ENCODE assay signal across 8 cellular contexts in the genomic region with DNA sequence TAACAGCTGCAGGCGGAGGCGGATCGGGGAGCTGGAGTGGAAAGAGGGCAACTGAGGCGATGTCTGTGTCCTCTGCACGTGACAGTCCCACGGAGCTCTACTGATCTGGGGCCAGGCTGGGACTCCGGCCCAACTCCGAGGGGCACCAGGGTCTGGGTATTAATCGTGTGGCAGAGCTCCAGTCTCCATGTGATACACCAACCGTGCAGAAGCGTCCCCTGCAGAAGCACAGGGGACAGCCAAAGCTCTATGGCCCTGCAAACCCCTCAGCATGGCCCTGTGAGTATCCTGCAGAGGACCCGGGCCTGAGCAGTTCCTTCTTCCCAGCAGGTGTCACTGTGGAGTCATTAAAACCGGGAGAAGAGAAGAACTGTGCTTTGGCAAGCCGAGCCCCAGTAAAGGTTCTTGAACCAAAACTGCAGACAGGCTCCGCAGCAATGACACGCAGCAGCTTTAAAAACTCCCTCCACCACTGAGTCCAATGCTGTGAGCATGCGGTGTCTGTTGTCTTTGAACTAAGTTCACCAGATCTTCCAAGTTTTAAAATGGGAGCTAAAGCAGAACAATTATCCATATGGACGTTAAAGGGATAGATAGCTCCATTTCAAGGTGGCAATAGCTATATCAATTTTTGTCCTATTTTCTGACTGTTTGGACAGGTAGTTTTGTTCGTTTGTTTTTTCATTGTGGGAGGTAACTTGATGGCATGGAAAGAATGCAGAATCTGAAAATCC.
DNase-seq lines count a peak whose midpoint lies in the region; ATAC-seq and TF ChIP-seq lines count a peak whose summit lies in the region.

No MANE protein-coding gene starts in this region.

- H3K9me3 ChIP-seq in DOHH2 (ENCODE audit: control insufficient read depth, insufficient read depth, low read length) (no peaks in the 10 kb centered on the region), lower lobe of right lung (no peaks in the 10 kb centered on the region), thoracic aorta (no peaks in the 10 kb centered on the region)

- H3K27me3 ChIP-seq in DOHH2 (ENCODE audit: control insufficient read depth, low read length) (no peaks in the 10 kb centered on the region), lower lobe of right lung (ENCODE audit: low read depth) (no peaks in the 10 kb centered on the region), thoracic aorta (replicated peaks; ENCODE audit: insufficient read depth) (no peaks in the 10 kb centered on the region)

- H3K4me2 ChIP-seq in DOHH2 (ENCODE audit: low read length), result no peak overlapping the region

- no peaks in the 10 kb centered on the region for H3K79me2 ChIP-seq in DOHH2 (ENCODE audit: control insufficient read depth, low read length)

- H3K9me3 Mint-ChIP-seq in effector memory CD8-positive, alpha-beta T cell, result no peaks in the 10 kb centered on the region

- no peaks in the 10 kb centered on the region for H3F3A ChIP-seq in DOHH2 (ENCODE audit: control insufficient read depth, insufficient read depth)

- peak; percentile 69 for TF ChIP-seq CTCF in DOHH2 (IDR thresholded peaks at IDR 0.05; ENCODE audit: low read depth, low read length, poor library complexity, severe bottlenecking)
- TF ChIP-seq CTCF in lower lobe of right lung (IDR thresholded peaks at IDR 0.05), result peak; percentile 45
- TF ChIP-seq CTCF in thoracic aorta (IDR thresholded peaks at IDR 0.05), result peak; percentile 30

- H3K9me2 ChIP-seq in DOHH2 (replicated peaks; ENCODE audit: control insufficient read depth, low read length), result no peaks in the 10 kb centered on the region

- no peak overlapping the region for H3K27ac Mint-ChIP-seq in effector memory CD8-positive, alpha-beta T cell

- intact Hi-C loops in lower lobe of right lung (cut with DNase I), result no loop called here

- H3K4me1 ChIP-seq in DOHH2 (ENCODE audit: control insufficient read depth, low read length), result no peaks in the 10 kb centered on the region
- no peaks in the 10 kb centered on the region for H3K4me1 ChIP-seq in lower lobe of right lung
- H3K4me1 ChIP-seq in thoracic aorta (ENCODE audit: control insufficient read depth in 1 of 2, low read depth in 2 of 2), result no peaks in the 10 kb centered on the region

- no peak overlapping the region for H3K27ac ChIP-seq in DOHH2 (ENCODE audit: low read depth, low read length)
- H3K27ac ChIP-seq in lower lobe of right lung, result no peak overlapping the region
- no peak overlapping the region for H3K27ac ChIP-seq in thoracic aorta

- peaks cover 4 to 8% of the 10 kb centered on the region in 2 donors for H3K27me3 Mint-ChIP-seq in effector memory CD8-positive, alpha-beta T cell

- H3K4me3 Mint-ChIP-seq in effector memory CD8-positive, alpha-beta T cell, result no peak overlapping the region

- H4K20me1 ChIP-seq in DOHH2 (ENCODE audit: control insufficient read depth, insufficient read depth, low read depth, low read length), result no peaks in the 10 kb centered on the region

- H3K36me3 ChIP-seq in DOHH2 (ENCODE audit: control insufficient read depth, low read length), result no peaks in the 10 kb centered on the region
- H3K36me3 ChIP-seq in lower lobe of right lung, result no peaks in the 10 kb centered on the region
- no peaks in the 10 kb centered on the region for H3K36me3 ChIP-seq in thoracic aorta

- peaks cover 0 to 2% of the 10 kb centered on the region in 2 donors for H3K4me1 Mint-ChIP-seq in effector memory CD8-positive, alpha-beta T cell (ENCODE audit: low read depth in 2 of 2)

- no peak overlapping the region for H3K4me3 ChIP-seq in DOHH2 (ENCODE audit: low read length)
- no peak overlapping the region for H3K4me3 ChIP-seq in lower lobe of right lung
- no peak overlapping the region for H3K4me3 ChIP-seq in thoracic aorta

- H3K36me3 Mint-ChIP-seq in effector memory CD8-positive, alpha-beta T cell (ENCODE audit: insufficient read depth), result peaks cover 2% of the 10 kb centered on the region

- ATAC-seq in GM19463 (IDR thresholded peaks at IDR 0.05; ENCODE audit: unreplicated experiment), result peak; percentile 78
- peak; percentile 57 to 64 for ATAC-seq in lower lobe of right lung
- no peak for ATAC-seq in thoracic aorta (ENCODE audit: insufficient number of reproducible peaks, low FRiP score, low read depth)
- no peak for ATAC-seq in effector memory CD8-positive, alpha-beta T cell (replicated peaks)

- peak; percentile 46 for DNase-seq in HuH-7 (ENCODE audit: low spot score)
- DNase-seq in RPMI8226, result peak; percentile 69
- DNase-seq in dedifferentiated amniotic fluid mesenchymal stem cell (ENCODE audit: extremely low spot score), result peak; percentile 29
- DNase-seq in lower lobe of right lung, result peak; percentile 41
- DNase-seq in thoracic aorta (ENCODE audit: low spot score), result no peak
- DNase-seq in effector memory CD8-positive, alpha-beta T cell, result no peak

Comparison
In these comparisons a context has a peak if more than half of its experiments do, and no peak if none do; other contexts are left out.
1. ATAC-seq: peak in GM19463 (single experiment) and lower lobe of right lung (2 of 2); none in thoracic aorta (single experiment) and effector memory CD8-positive, alpha-beta T cell (single experiment).
2. DNase-seq: peak in HuH-7 (single experiment), RPMI8226 (single experiment), dedifferentiated amniotic fluid mesenchymal stem cell (single experiment) and lower lobe of right lung (single experiment); none in thoracic aorta (single experiment) and effector memory CD8-positive, alpha-beta T cell (0 of 3).
3. Peak in every context shown above with its lines, with median percentiles within 50 percentile points of each other: CTCF ChIP-seq.